ENCODE assay signal across 7 cellular contexts in genomic region chr17:32128470-32128869, GRCh38. TPM values are rescaled to one million over a fixed set of nuclear protein-coding genes. Genes with fewer than 3 reads are reported as not detected.
A peak's percentile ranks its signal among the peaks of the same experiment; 100 is the strongest.
DNase-seq lines count a peak whose midpoint lies in the region; ATAC-seq, FAIRE-seq and TF ChIP-seq lines count a peak whose summit lies in the region.
"Not testable (repeated sequence)": the region's sequence is repeated elsewhere in the genome, so short reads cannot be mapped to it uniquely, and the experiment has no call there.

No MANE protein-coding gene starts in this region.

- H3K27me3 ChIP-seq in GM12878 (replicated peaks in 1 of 2; ENCODE audit: control insufficient read depth in 2 of 2, insufficient read depth in 2 of 2, low read length in 1 of 2); esophagus squamous epithelium; mesenchymal stem cell (ENCODE audit: control insufficient read depth in 1 of 2, insufficient read depth in 1 of 2, low read length in 2 of 2); skeletal muscle satellite cell (ENCODE audit: control insufficient read depth, insufficient read depth, low read length): not testable (repeated sequence)

- H3K4me1 ChIP-seq in GM12878 (ENCODE audit: control insufficient read depth, insufficient read depth, low read length); skeletal muscle satellite cell (ENCODE audit: control insufficient read depth, insufficient read depth, low read length): not testable (repeated sequence)
- H3K4me1 ChIP-seq in esophagus squamous epithelium (peaks cover 7 to 28% (median 15%) of the 10 kb centered on the region in 3 donors), mesenchymal stem cell (ENCODE audit: control insufficient read depth, insufficient read depth, low read depth, low read length) (peaks cover 12% of the 10 kb centered on the region)

- peak; percentile 42 for DNase-seq in G401 (ENCODE audit: low spot score)
- DNase-seq in NCI-H2171 treated with DMSO at 0.1 percent for 48 hours (lab: John Stamatoyannopoulos, UW) = peak; percentile 31
- not testable (repeated sequence) for DNase-seq in activated CD4-positive, alpha-beta T cell treated with anti-CD3 and anti-CD28 coated beads, Interleukin-2, amount 10 ng/mL, durations not matched to agents 24 days and 14 days; GM12878 (ENCODE audit: low read depth, low spot score); esophagus squamous epithelium (lab: John Stamatoyannopoulos, UW); mesenchymal stem cell

- RAD21 ChIA-PET in GM12878 (lab: Charles Lee; ENCODE audit: unreplicated experiment) = interaction anchor here (1.1 to 1.7 kb wide), 3 partner anchors 8 to 191 kb away, joined by 3 to 7 read pairs (median 3); no protein-coding TSS in a partner anchor

- H2BK12ac ChIP-seq in mesenchymal stem cell (ENCODE audit: low read length in 2 of 2) = not testable (repeated sequence)

- not testable (repeated sequence) for H4K8ac ChIP-seq in mesenchymal stem cell (ENCODE audit: low read length)

- BruUV-seq in GM12878 (replicated peaks; lab: Mats Ljungman, UMichigan) = not testable (repeated sequence)

- peak overlapping the region; percentile 69 for H3K4me2 ChIP-seq in GM12878 (ENCODE audit: control insufficient read depth, insufficient read depth)
- H3K4me2 ChIP-seq in mesenchymal stem cell (ENCODE audit: low read length, poor library complexity, severe bottlenecking) = peak overlapping the region; percentile 54
- peak overlapping the region; percentile 75 for H3K4me2 ChIP-seq in skeletal muscle satellite cell (ENCODE audit: low read length)

- SMC1A ChIA-PET in GM12878 (lab: Charles Lee; ENCODE audit: uncharacterized antibody, unreplicated experiment) = interaction anchor here (0.7 to 3.3 kb wide), 6 partner anchors 8 to 120 kb away, joined by 3 to 19 read pairs (median 4); partner anchors contain the start of gene RHOT1

- H3K14ac ChIP-seq in mesenchymal stem cell (ENCODE audit: low read length in 2 of 2) = not testable (repeated sequence)

- TF ChIP-seq CTCF in GM12878 (IDR thresholded peaks at IDR 0.05 in 2 of 3, conservative IDR thresholded peaks at IDR 0.05 in 1 of 3; ENCODE audit: control insufficient read depth in 2 of 3, extremely low read depth in 1 of 3, insufficient read depth in 1 of 3, low read depth in 3 of 3, low read length in 3 of 3); esophagus squamous epithelium (IDR thresholded peaks at IDR 0.05): not testable (repeated sequence)

- H3K4me3 Mint-ChIP-seq in activated CD4-positive, alpha-beta T cell treated with anti-CD3 and anti-CD28 coated beads, Interleukin-2, amount 10 ng/mL, durations not matched to agents 24 days and 14 days = peak overlapping the region; percentile 97

- not testable (repeated sequence) for H2BK120ac ChIP-seq in mesenchymal stem cell (ENCODE audit: low read depth, low read length)

- H2AFZ ChIP-seq in GM12878 (ENCODE audit: control insufficient read depth, low read depth, low read length); mesenchymal stem cell (ENCODE audit: low read depth, low read length): not testable (repeated sequence)

- 73% methylated on average over 7 of the region's 7 CpGs for WGBS in GM12878 (ENCODE audit: insufficient coverage, insufficient replicate concordance, low lambda C conversion rate, missing lambda C conversion rate)
- WGBS in esophagus squamous epithelium, 2 donors = 33 to 36% methylated on average over 7 of the region's 7 CpGs
- WGBS in mesenchymal stem cell = 97% methylated on average over 7 of the region's 7 CpGs

- not testable (repeated sequence) for H4K91ac ChIP-seq in mesenchymal stem cell (ENCODE audit: low read length)

- TF ChIP-seq RAD21 in GM12878 (IDR thresholded peaks at IDR 0.05; ENCODE audit: insufficient read depth, low read depth, low read length) = not testable (repeated sequence)

- not testable (repeated sequence) for H3K4ac ChIP-seq in mesenchymal stem cell (ENCODE audit: low read depth in 1 of 2, low read length in 2 of 2)

- not testable (repeated sequence) for H3K9me3 Mint-ChIP-seq in activated CD4-positive, alpha-beta T cell treated with anti-CD3 and anti-CD28 coated beads, Interleukin-2, amount 10 ng/mL, durations not matched to agents 24 days and 14 days

- H3K36me3 ChIP-seq in GM12878 (ENCODE audit: control insufficient read depth in 2 of 2, insufficient read depth in 2 of 2, low read length in 1 of 2); esophagus squamous epithelium; mesenchymal stem cell (ENCODE audit: control insufficient read depth in 1 of 2, insufficient read depth in 2 of 2, low read depth in 1 of 2, low read length in 2 of 2); skeletal muscle satellite cell (ENCODE audit: insufficient read depth, low read length): not testable (repeated sequence)

- POLR2A ChIA-PET in GM12878 (lab: Charles Lee) = interaction anchor here (0.7 to 1.1 kb wide), 2 partner anchors 15 to 121 kb away, joined by 3 read pairs; partner anchors contain the start of gene LRRC37B

- H4K20me1 ChIP-seq in GM12878 (ENCODE audit: control insufficient read depth, insufficient read depth) = not testable (repeated sequence)

- peaks cover 10% of the 10 kb centered on the region for H3K36me3 Mint-ChIP-seq in activated CD4-positive, alpha-beta T cell treated with anti-CD3 and anti-CD28 coated beads, Interleukin-2, amount 10 ng/mL, durations not matched to agents 24 days and 14 days (ENCODE audit: low read depth)

- not testable (repeated sequence) for H3K9me3 ChIP-seq in GM12878 (replicated peaks; ENCODE audit: control insufficient read depth, insufficient read depth, low read length); esophagus squamous epithelium; mesenchymal stem cell (ENCODE audit: control insufficient read depth, low read length); skeletal muscle satellite cell (replicated peaks; ENCODE audit: low read length)

- ATAC-seq in GM12878 = 0 out of 3 replicates have a peak, but pooled peaks have one; percentile 7

- not testable (repeated sequence) for H2AK5ac ChIP-seq in mesenchymal stem cell (ENCODE audit: low read length, severe bottlenecking)

- not testable (repeated sequence) for H3K23ac ChIP-seq in mesenchymal stem cell (ENCODE audit: low read length in 2 of 2)

- H3K18ac ChIP-seq in mesenchymal stem cell (ENCODE audit: low read depth in 1 of 2, low read length in 2 of 2) = peak overlapping the region in 1 of 2 experiments; percentile 19

- H3K4me3 ChIP-seq in GM12878 (peak overlapping the region; percentile 80), esophagus squamous epithelium (peak overlapping the region; percentile 3 to 73 (median 58)), mesenchymal stem cell (ENCODE audit: insufficient read depth in 1 of 2, low read depth in 1 of 2, low read length in 2 of 2) (peak overlapping the region in 1 of 2 experiments; percentile 93), skeletal muscle satellite cell (ENCODE audit: low read length) (peak overlapping the region; percentile 75)

- H2BK5ac ChIP-seq in mesenchymal stem cell (ENCODE audit: low read depth, low read length, poor library complexity, severe bottlenecking) = not testable (repeated sequence)

- peaks cover 27% of the 10 kb centered on the region for H3K4me1 Mint-ChIP-seq in activated CD4-positive, alpha-beta T cell treated with anti-CD3 and anti-CD28 coated beads, Interleukin-2, amount 10 ng/mL, durations not matched to agents 24 days and 14 days

- H2BK15ac ChIP-seq in mesenchymal stem cell (ENCODE audit: low read depth, poor library complexity, severe bottlenecking) = not testable (repeated sequence)

- not testable (repeated sequence) for H3K27me3 Mint-ChIP-seq in activated CD4-positive, alpha-beta T cell treated with anti-CD3 and anti-CD28 coated beads, Interleukin-2, amount 10 ng/mL, durations not matched to agents 24 days and 14 days

- not testable (repeated sequence) for TF ChIP-seq POLR2A in GM12878 (IDR thresholded peaks at IDR 0.05; ENCODE audit: low read depth, low read length); esophagus squamous epithelium (IDR thresholded peaks at IDR 0.05)

- not testable (repeated sequence) for H3K79me1 ChIP-seq in mesenchymal stem cell (replicated peaks; ENCODE audit: low read length, poor library complexity, severe bottlenecking)

- not testable (repeated sequence) for H3K79me2 ChIP-seq in GM12878 (ENCODE audit: control insufficient read depth, insufficient read depth, low read length)

- peak overlapping the region; percentile 91 for H3K9ac ChIP-seq in GM12878 (ENCODE audit: control insufficient read depth, insufficient read depth, low read length)
- peak overlapping the region; percentile 97 for H3K9ac ChIP-seq in mesenchymal stem cell (ENCODE audit: low read length)
- not testable (repeated sequence) for H3K9ac ChIP-seq in skeletal muscle satellite cell (ENCODE audit: low read depth, low read length)

- H3K27ac Mint-ChIP-seq in activated CD4-positive, alpha-beta T cell treated with anti-CD3 and anti-CD28 coated beads, Interleukin-2, amount 10 ng/mL, durations not matched to agents 24 days and 14 days = peak overlapping the region; percentile 80

- in situ Hi-C loops in G401 (cut with HindIII; ENCODE audit: low sequenced_read_pairs); GM12878 (cut with MboI): not testable (repeated sequence)

- not testable (repeated sequence) for TF ChIP-seq EP300 in GM12878 (IDR thresholded peaks at IDR 0.05; ENCODE audit: borderline replicate concordance in 1 of 2, control insufficient read depth in 1 of 2, low read depth in 2 of 2, low read length in 2 of 2)

- CTCF ChIA-PET in GM12878 (lab: Yijun Ruan, JAX) = interaction anchor here (1.6 to 6.0 kb wide), 3 partner anchors 9 to 121 kb away, joined by 5 to 72 read pairs (median 13); partner anchors contain the start of genes LRRC37B and RHOT1

- not testable (repeated sequence) for H3K27ac ChIP-seq in GM12878 (ENCODE audit: control insufficient read depth, insufficient read depth); mesenchymal stem cell (ENCODE audit: low read length, poor library complexity, severe bottlenecking)
- peak overlapping the region; percentile 21 to 92 (median 56) for H3K27ac ChIP-seq in esophagus squamous epithelium

- FAIRE-seq in GM12878 (lab: Jason Lieb, UNC) = peak; percentile 13

- intact Hi-C loops in activated CD4-positive, alpha-beta T cell treated with anti-CD3 and anti-CD28 coated beads, Interleukin-2, amount 10 ng/mL, durations not matched to agents 24 days and 14 days (cut with micrococcal nuclease); GM12878 (cut with micrococcal nuclease; ENCODE audit: unreplicated experiment); esophagus squamous epithelium (cut with DNase I): not testable (repeated sequence)

RNA-seq across cellular contexts. Expression of gene RHOT1, which starts 13.8 kb away (rescaled TPM):
- total RNA-seq in G401 (2014; rRNA removed; shearing (Covaris generic)) = 31.8 and 53.1 TPM in 2 replicates
- 26.7 and 27.8 TPM in 2 replicates for total RNA-seq in activated CD4-positive, alpha-beta T cell treated with anti-CD3 and anti-CD28 coated beads, Interleukin-2, amount 10 ng/mL, durations not matched to agents 24 days and 14 days
- total RNA-seq in GM12878 (2013; cell fraction: nucleolus; rRNA removed) = 87.0 and 88.0 TPM in 2 replicates
- total RNA-seq in GM12878 (2014; rRNA removed) (20.5 and 29.8 TPM in 2 replicates), GM12878 (2014; rRNA removed; fragmentation: Illumina TruSeq; extraction: Trizol) (26.5 and 30.8 TPM in 2 replicates), GM12878 (2021) (16.5 and 16.8 TPM in 2 replicates), esophagus squamous epithelium (10 to 100 TPM; 17.3 to 34.9 (median 21.9) TPM)
- polyA plus RNA-seq in GM12878 (2011; ENCODE audit: low read depth) = 9.1 TPM
- polyA plus RNA-seq in GM12878 (2011; rRNA removed) (68.2 and 111 TPM in 2 replicates), GM12878 (2014; fragmentation: Illumina TruSeq; extraction: Trizol) (25.0 and 29.3 TPM in 2 replicates), GM12878 (2014; fragmentation: Nextera tagmentation; extraction: Ambion mirVana) (10 to 100 TPM; 13.3 to 14.1 TPM), GM12878 (2014; rRNA removed) (13.8 and 17.7 TPM in 2 replicates), GM12878 (2016; fragmentation: Nextera tagmentation; extraction: Ambion mirVana) (10 to 100 TPM; 25.7 to 27.1 TPM)
- 25.1 and 35.3 TPM in 2 replicates for polyA plus RNA-seq in GM12878 (2011; cell fraction: cytosol; rRNA removed)
- 30.3 and 31.3 TPM in 2 replicates for polyA plus RNA-seq in GM12878 (2011; cell fraction: nucleus; rRNA removed)
- 10.0 and 18.1 TPM in 2 replicates for polyA plus RNA-seq in GM12878 (2012)
- 31.3 and 48.3 TPM in 2 replicates for polyA minus RNA-seq in GM12878 (2011; rRNA and poly(A)+ RNA removed)
- polyA minus RNA-seq in GM12878 (2011; cell fraction: cytosol; rRNA and poly(A)+ RNA removed) = 16.3 and 23.5 TPM in 2 replicates
- polyA minus RNA-seq in GM12878 (2011; cell fraction: nucleus; rRNA and poly(A)+ RNA removed) = 25.8 and 33.3 TPM in 2 replicates
- 19.2 TPM for polyA plus RNA-seq in mesenchymal stem cell (2013, experiment 1 of 2)
- polyA plus RNA-seq in mesenchymal stem cell (2013, experiment 2 of 2) = 19.5 TPM
- total RNA-seq in skeletal muscle satellite cell (2012; rRNA removed) = 23.8 and 32.3 TPM in 2 replicates
